26 cellular contexts compared by ENCODE assay signal in genomic region chr4:24923550-24923949, GRCh38.
"Had no signal": no experiment of that assay in that cellular context is flagged by ENCODE, and none has a peak within 500 bp of the region (broad histone marks: within the 10 kb centered on the region; RNA-seq: fewer than 3 reads in every experiment).

No MANE protein-coding gene starts in this region.

- H3K27ac ChIP-seq: adrenal gland, esophagus muscularis mucosa, left lung, lower lobe of right lung, neutrophil, ovary, right atrium auricular region, suprapubic skin, tibial artery, VCaP had no signal

- H3K27ac Mint-ChIP-seq: activated naive CD8-positive, alpha-beta T cell; activated T-cell treated with anti-CD3 and anti-CD28 coated beads, Interleukin-2, amount 50 U/mL, for 72 hours; brain; endodermal cell; progenitor cell of endocrine pancreas; T-helper 2 cell treated with Interferon-gamma antibody and Interleukin-4, amounts not matched to agents 5 μg/mL and 100 μg/mL, for 36 hours had no signal

- H3K4me1 ChIP-seq: adrenal gland, esophagus muscularis mucosa, lower lobe of right lung, right atrium auricular region, suprapubic skin, tibial artery had no signal

- H3K4me3 ChIP-seq: adrenal gland, esophagus muscularis mucosa, left lung, lower lobe of right lung, mucosa of descending colon, ovary, right atrium auricular region, suprapubic skin, tibial artery had no signal

- H3K36me3 Mint-ChIP-seq: activated naive CD8-positive, alpha-beta T cell; brain had no signal

- H3K36me3 ChIP-seq: adrenal gland, esophagus muscularis mucosa, left lung, lower lobe of right lung, neutrophil, ovary, right atrium auricular region, suprapubic skin, tibial artery had no signal

- DNase-seq: activated CD4-positive, alpha-beta T cell treated with anti-CD3 and anti-CD28 coated beads for 4 hours; activated CD4-positive, alpha-beta T cell treated with anti-CD3 and anti-CD28 coated beads, Interleukin-2, amount 50 U/mL, for 4 hours; activated naive CD4-positive, alpha-beta T cell treated with Interleukin-2 at 50 U/mL for 16 hours; activated T-cell treated with anti-CD3 and anti-CD28 coated beads for 4 hours; activated T-cell treated with anti-CD3 and anti-CD28 coated beads, Interleukin-2, amount 50 U/mL, for 72 hours; endodermal cell; lower lobe of right lung; mucosa of descending colon; ovary; stimulated activated CD4-positive, alpha-beta T cell treated with anti-CD3 and anti-CD28 coated beads, Interleukin-15, amount 100 ng/mL, for 24 hours; stimulated activated CD4-positive, alpha-beta T cell treated with anti-CD3 and anti-CD28 coated beads, Interleukin-2, amount 100 ng/mL, for 24 hours; stimulated activated naive CD4-positive, alpha-beta T cell; T-helper 1 cell; tibial artery had no signal

- H3K27me3 ChIP-seq: adrenal gland, esophagus muscularis mucosa, left lung, neutrophil, ovary, right atrium auricular region, suprapubic skin, tibial artery had no signal

- H3K9me3 ChIP-seq: adrenal gland, neutrophil, ovary, suprapubic skin had no signal

- ATAC-seq: mucosa of descending colon had no signal

- H3K4me3 Mint-ChIP-seq: activated naive CD8-positive, alpha-beta T cell; activated T-cell treated with anti-CD3 and anti-CD28 coated beads, Interleukin-2, amount 50 U/mL, for 72 hours; brain; endodermal cell; nephron; T-helper 2 cell treated with Interferon-gamma antibody and Interleukin-4, amounts not matched to agents 5 μg/mL and 100 μg/mL, for 36 hours had no signal

- H3K4me1 Mint-ChIP-seq: brain, nephron had no signal
